8 cellular contexts compared by ENCODE assay signal in genomic region chr15:44426975-44427755, GRCh38. TPM values are rescaled to one million over a fixed set of nuclear protein-coding genes. Genes with fewer than 3 reads are reported as not detected.
DNase-seq lines count a peak whose midpoint lies in the region; ATAC-seq and TF ChIP-seq lines count a peak whose summit lies in the region.

Gene CTDSPL2 (plus strand): TSS chr15:44427629. CDS start chr15:44459015, 31,386 bp downstream.

- POLR2A ChIA-PET in WTC11 (lab: Charles Lee): interaction anchor here (0.5 to 2.5 kb wide), 12 partner anchors 9 to 615 kb away, joined by 3 to 21 read pairs (median 4); partner anchors contain the start of genes EIF3J and GOLM2

- H3K9me3 Mint-ChIP-seq in WTC11: no peaks in the 10 kb centered on the region

- TF ChIP-seq CTCF in AG09319 (IDR thresholded peaks at IDR 0.05; ENCODE audit: low read depth, low read length) (peak; percentile 39), WTC11 (IDR thresholded peaks at IDR 0.05) (no peak), cardiac fibroblast (IDR thresholded peaks at IDR 0.05; ENCODE audit: low read depth, low read length) (no peak)

- ATAC-seq in HG03196 (IDR thresholded peaks at IDR 0.05; ENCODE audit: unreplicated experiment) (peak; percentile 92), WTC11 (peak; percentile 98)

- no peaks in the 10 kb centered on the region; the same call in 1 of the 2 replicates for H3K27me3 Mint-ChIP-seq in WTC11 (ENCODE audit: low read depth)

- DNase-seq in AG09319 (ENCODE audit: extremely low read depth, low read depth) (peak; percentile 98), NCI-H226 (peak; percentile 98), WTC11 (ENCODE audit: low spot score) (peak; percentile 98), cardiac fibroblast (ENCODE audit: low read depth in 2 of 2) (peak; percentile 99 to 100), iPS-NIHi7 (ENCODE audit: extremely low spot score) (peak; percentile 96), smooth muscle cell of the brain vasculature (ENCODE audit: low read depth, low spot score) (peak; percentile 98)

- peak within 1 kb of the TSS; percentile 83 to 93 for H3K4me3 ChIP-seq in cardiac fibroblast (replicated peaks in 1 of 2; ENCODE audit: low read depth in 2 of 2, low read length in 2 of 2)

- TF ChIP-seq POLR2A in GM18951 (IDR thresholded peaks at IDR 0.05; ENCODE audit: extremely low read depth, insufficient read depth, insufficient read length): peak; percentile 84

- CTCF ChIA-PET in WTC11 (lab: Charles Lee): interaction anchor here (0.5 to 2.7 kb wide), 23 partner anchors 8 to 523 kb away, joined by 3 to 26 read pairs (median 4); partner anchors contain the start of genes GOLM2 and SPG11

- peaks cover 4% of the 10 kb centered on the region; the same call in 1 of the 2 replicates for H3K36me3 Mint-ChIP-seq in WTC11

- in situ Hi-C loops in GM18951 (cut with MboI; ENCODE audit: low sequenced_read_pairs, unreplicated experiment): no loop called here

- H3K4me1 Mint-ChIP-seq in WTC11: peaks cover 19% of the 10 kb centered on the region

- H3K27ac Mint-ChIP-seq in WTC11: peak within 1 kb of the TSS; percentile 100

- peak within 1 kb of the TSS; percentile 95 for H3K4me3 Mint-ChIP-seq in WTC11

TF ChIP-seq in WTC11, 78 proteins besides CTCF, POLR2A, EP300 and RAD21 (continues in another document):
- TF ChIP-seq SMAD4 (CRISPR knock-in tag; IDR thresholded peaks at IDR 0.05) (no peak), ESRRA (CRISPR knock-in tag; IDR thresholded peaks at IDR 0.05; ENCODE audit: borderline replicate concordance) (no peak), MLX (CRISPR knock-in tag; IDR thresholded peaks at IDR 0.05) (no peak), ARID4B (CRISPR knock-in tag; IDR thresholded peaks at IDR 0.05; ENCODE audit: borderline replicate concordance) (0 out of 2 replicates have a peak, but pooled peaks have one; percentile 15), ERG (CRISPR knock-in tag; IDR thresholded peaks at IDR 0.05) (no peak), FOXP1 (CRISPR knock-in tag; IDR thresholded peaks at IDR 0.05; ENCODE audit: borderline replicate concordance) (peak; percentile 30; the same call in 1 of the 2 replicates), OVOL2 (CRISPR knock-in tag; IDR thresholded peaks at IDR 0.05; ENCODE audit: borderline replicate concordance) (no peak), HMGXB4 (CRISPR knock-in tag; IDR thresholded peaks at IDR 0.05) (peak; percentile 40; the same call in 1 of the 2 replicates), RORB (CRISPR knock-in tag; IDR thresholded peaks at IDR 0.05) (no peak), TP53 (CRISPR knock-in tag; IDR thresholded peaks at IDR 0.05) (no peak), ZNF425 (CRISPR knock-in tag; conservative IDR thresholded peaks at IDR 0.05) (no peak), PREB (CRISPR knock-in tag; IDR thresholded peaks at IDR 0.05; ENCODE audit: borderline replicate concordance) (no peak), MAX (CRISPR knock-in tag; IDR thresholded peaks at IDR 0.05) (peak; percentile 50; the same call in 1 of the 2 replicates)

RNA-seq across cellular contexts. Expression of gene CTDSPL2, which starts in this region (rescaled TPM):
- 56.8 to 65.2 TPM (median 61.8 TPM) in 3 replicates for total RNA-seq in WTC11 (2021)

Comparison
In these comparisons a context has a peak if more than half of its experiments do, and no peak if none do; other contexts are left out.
1. Peak in every context shown above with its lines: DNase-seq, ATAC-seq and H3K4me3 ChIP-seq.